Comparison of ENCODE assay signal across 8 cellular contexts in genomic region chr16:50266337-50267091, GRCh38. TPM values are rescaled to one million over a fixed set of nuclear protein-coding genes. Genes with fewer than 3 reads are reported as not detected.
DNase-seq lines count a peak whose midpoint lies in the region; ATAC-seq and TF ChIP-seq lines count a peak whose summit lies in the region.

TSS of gene ADCY7 (plus strand) at chr16:50266551. CDS start at chr16:50288180, 21,629 bp downstream.

- H3K4me1 Mint-ChIP-seq in CD8-positive, alpha-beta memory T cell = peaks cover 60 to 81% (median 75%) of the 10 kb centered on the region in 3 donors

- peak within 1 kb of the TSS; percentile 94 to 99 (median 97) for H3K4me3 Mint-ChIP-seq in CD8-positive, alpha-beta memory T cell

- peaks cover 49% of the 10 kb centered on the region for H3K4me1 ChIP-seq in CD8-positive, alpha-beta memory T cell (ENCODE audit: insufficient read depth, low read length)

- no peaks in the 10 kb centered on the region for H3K9me3 ChIP-seq in CD8-positive, alpha-beta memory T cell (ENCODE audit: low read length)

- H3K27ac ChIP-seq in CD8-positive, alpha-beta memory T cell (ENCODE audit: low read depth, low read length) = peak within 1 kb of the TSS; percentile 89

- H3K4me3 ChIP-seq in CD8-positive, alpha-beta memory T cell (ENCODE audit: low read length) = peak within 1 kb of the TSS; percentile 98
- H3K4me3 ChIP-seq in kidney epithelial cell (ENCODE audit: low read depth, low read length) = peak within 1 kb of the TSS; percentile 36

- no peaks in the 10 kb centered on the region for H3K36me3 ChIP-seq in CD8-positive, alpha-beta memory T cell (ENCODE audit: insufficient read depth, low read length)
- H3K36me3 ChIP-seq in kidney epithelial cell (ENCODE audit: control insufficient read depth, insufficient read depth, low read length) = no peaks in the 10 kb centered on the region

- no peak for TF ChIP-seq CTCF in kidney epithelial cell (IDR thresholded peaks at IDR 0.05; ENCODE audit: insufficient read depth, low read length, poor library complexity, severe bottlenecking)

- CTCF ChIA-PET in CD8-positive, alpha-beta memory T cell (lab: Charles Lee) = interaction anchor here (0.9 to 6.7 kb wide), 7 partner anchors 8 to 510 kb away, joined by 3 to 40 read pairs (median 6); no protein-coding TSS in a partner anchor

- POLR2A ChIA-PET in CD8-positive, alpha-beta memory T cell (lab: Charles Lee) = interaction anchor here (0.7 to 2.7 kb wide), 3 partner anchors 8 to 18 kb away, joined by 3 to 14 read pairs (median 4); no protein-coding TSS in a partner anchor

- peak; percentile 75 to 90 (median 80) for DNase-seq in CD8-positive, alpha-beta memory T cell
- DNase-seq in HT-29 (ENCODE audit: low spot score) (peak; percentile 36), T-helper 22 cell (ENCODE audit: low read depth) (peak; percentile 82), astrocyte of the hippocampus (ENCODE audit: low read depth, low spot score) (peak; percentile 93), kidney epithelial cell (ENCODE audit: low read depth) (peak; percentile 71), epidermal melanocyte (ENCODE audit: insufficient read length, low spot score) (no peak)
- peak; percentile 87 for DNase-seq in stimulated activated CD4-positive, alpha-beta T cell treated with anti-CD3 and anti-CD28 coated beads, Interleukin-4, amount 100 ng/mL, for 24 hours

- H3K36me3 Mint-ChIP-seq in CD8-positive, alpha-beta memory T cell = peaks cover 0 to 24% (median 2%) of the 10 kb centered on the region in 3 donors

- peaks cover 0 to 1% of the 10 kb centered on the region in 2 donors for H3K27me3 Mint-ChIP-seq in CD8-positive, alpha-beta memory T cell

- no peaks in the 10 kb centered on the region for H3K27me3 ChIP-seq in CD8-positive, alpha-beta memory T cell (ENCODE audit: insufficient read depth, low read length, poor library complexity, severe bottlenecking)
- H3K27me3 ChIP-seq in kidney epithelial cell (ENCODE audit: control insufficient read depth, insufficient read depth, low read length) = no peaks in the 10 kb centered on the region

- H3K9me3 Mint-ChIP-seq in CD8-positive, alpha-beta memory T cell = no peaks in the 10 kb centered on the region

- peak; percentile 63 for ATAC-seq in GM21360 (IDR thresholded peaks at IDR 0.05; ENCODE audit: unreplicated experiment)

- H3K27ac Mint-ChIP-seq in CD8-positive, alpha-beta memory T cell = peak within 1 kb of the TSS; percentile 96 to 99 (median 98)

RNA-seq across cellular contexts. Expression of gene ADCY7, which starts in this region (rescaled TPM):
- total RNA-seq in CD8-positive, alpha-beta memory T cell = 10 to 100 TPM; 76.6 to 83.4 TPM
- polyA plus RNA-seq in CD8-positive, alpha-beta memory T cell = 88.1 TPM
- total RNA-seq in HT-29 (2014; rRNA removed; shearing (Covaris generic)) = 1.0 and 1.1 TPM in 2 replicates
- total RNA-seq in kidney epithelial cell = 30.3 and 36.2 TPM in 2 replicates

Comparison
In these comparisons a context has a peak if more than half of its experiments do, and no peak if none do; other contexts are left out.
1. RNA of gene ADCY7 (total RNA-seq): 76.6 to 83.4 TPM in CD8-positive, alpha-beta memory T cell and 30.3 to 36.2 TPM in kidney epithelial cell; 1.0 to 1.1 TPM in HT-29; every median in the first group is over 10 times any median in the second.